In the genomic region with DNA sequence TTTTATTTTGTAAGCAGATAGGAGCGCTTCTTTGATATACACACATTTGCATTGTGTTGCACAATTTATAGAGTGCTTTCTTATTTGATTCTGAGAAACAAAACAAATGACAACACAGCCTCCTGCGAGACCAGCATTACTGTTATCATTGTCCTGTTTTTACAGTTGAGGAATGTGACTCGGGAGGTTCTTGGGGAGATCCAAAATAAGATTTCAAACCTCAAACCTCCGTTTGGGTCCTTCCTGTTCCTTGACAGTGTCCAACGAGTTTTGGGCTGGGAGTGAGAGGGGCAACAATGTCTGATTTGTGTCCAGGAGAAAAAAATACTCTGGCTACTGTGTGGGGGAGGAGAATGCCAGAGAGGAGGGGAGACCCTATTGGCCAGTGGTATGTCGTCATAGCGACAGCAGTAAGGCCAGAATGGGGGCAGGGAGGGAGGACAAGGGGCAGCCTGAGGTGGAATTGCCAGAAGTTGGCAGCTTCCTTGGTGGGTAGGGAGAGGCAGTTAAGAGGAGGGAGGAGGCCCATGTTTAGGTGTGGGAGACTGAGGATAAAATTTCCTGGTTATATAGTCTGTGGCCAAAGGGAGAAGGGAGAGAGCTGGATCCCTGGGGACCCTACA, we compare ENCODE assay signal across 15 cellular contexts. TPM values are rescaled to one million over a fixed set of nuclear protein-coding genes. Genes with fewer than 3 reads are reported as not detected.
"Had no signal": no experiment of that assay in that cellular context is flagged by ENCODE, and none has a peak within 500 bp of the region (broad histone marks: within the 10 kb centered on the region; RNA-seq: fewer than 3 reads in every experiment).

No MANE protein-coding gene starts in this region.

- H3K27ac Mint-ChIP-seq: activated CD4-positive, alpha-beta memory T cell treated with anti-CD3 and anti-CD28 coated beads, Interleukin-2, amount 10 ng/mL, durations not matched to agents 7 days and 5 days; activated naive CD8-positive, alpha-beta T cell treated with anti-CD3 and anti-CD28 coated beads for 36 hours; activated T-cell treated with anti-CD3 and anti-CD28 coated beads, Interleukin-2, amount 50 U/mL, for 72 hours; endodermal cell; memory B cell; stimulated activated naive CD8-positive, alpha-beta T cell treated with anti-CD3 and anti-CD28 coated beads, Interleukin-15, amount 100 ng/mL, for 72 hours; T-helper 2 cell treated with Interferon-gamma antibody and Interleukin-4, amounts not matched to agents 5 μg/mL and 100 μg/mL, for 36 hours had no signal

- H3K36me3 Mint-ChIP-seq: activated naive CD8-positive, alpha-beta T cell treated with anti-CD3 and anti-CD28 coated beads for 36 hours; memory B cell had no signal

- H3K9me3 Mint-ChIP-seq: activated CD4-positive, alpha-beta memory T cell treated with anti-CD3 and anti-CD28 coated beads, Interleukin-2, amount 10 ng/mL, durations not matched to agents 7 days and 5 days; activated naive CD8-positive, alpha-beta T cell treated with anti-CD3 and anti-CD28 coated beads for 36 hours; activated T-cell treated with anti-CD3 and anti-CD28 coated beads, Interleukin-2, amount 50 U/mL, for 72 hours; endodermal cell; memory B cell; stimulated activated naive CD8-positive, alpha-beta T cell treated with anti-CD3 and anti-CD28 coated beads, Interleukin-15, amount 100 ng/mL, for 72 hours; T-helper 2 cell treated with Interferon-gamma antibody and Interleukin-4, amounts not matched to agents 5 μg/mL and 100 μg/mL, for 36 hours had no signal

- DNase-seq: activated CD4-positive, alpha-beta memory T cell treated with anti-CD3 and anti-CD28 coated beads, Interleukin-2, amount 10 ng/mL, durations not matched to agents 7 days and 5 days; activated CD4-positive, alpha-beta T cell treated with anti-CD3 and anti-CD28 coated beads for 1 hour; activated gamma-delta T cell treated with Interleukin-2 at 50 U/mL for 16 hours; activated naive CD8-positive, alpha-beta T cell treated with anti-CD3 and anti-CD28 coated beads for 36 hours; activated T-cell treated with anti-CD3 and anti-CD28 coated beads, Interleukin-2, amount 50 U/mL, for 72 hours; retina; stimulated activated CD4-positive, alpha-beta T cell treated with anti-CD3 and anti-CD28 coated beads, Interleukin-4, amount 100 ng/mL, for 4 hours; stimulated activated naive CD8-positive, alpha-beta T cell treated with anti-CD3 and anti-CD28 coated beads, Interleukin-15, amount 100 ng/mL, for 72 hours; testis had no signal

- H3K4me1 ChIP-seq: parathyroid adenoma, testis had no signal

- H3K4me1 Mint-ChIP-seq: activated CD4-positive, alpha-beta memory T cell treated with anti-CD3 and anti-CD28 coated beads, Interleukin-2, amount 10 ng/mL, durations not matched to agents 7 days and 5 days; activated naive CD8-positive, alpha-beta T cell treated with anti-CD3 and anti-CD28 coated beads for 36 hours; memory B cell; stimulated activated naive CD8-positive, alpha-beta T cell treated with anti-CD3 and anti-CD28 coated beads, Interleukin-15, amount 100 ng/mL, for 72 hours had no signal

- H3K27me3 ChIP-seq: testis had no signal

- H3K4me3 Mint-ChIP-seq: activated CD4-positive, alpha-beta memory T cell treated with anti-CD3 and anti-CD28 coated beads, Interleukin-2, amount 10 ng/mL, durations not matched to agents 7 days and 5 days; activated naive CD8-positive, alpha-beta T cell treated with anti-CD3 and anti-CD28 coated beads for 36 hours; activated T-cell treated with anti-CD3 and anti-CD28 coated beads, Interleukin-2, amount 50 U/mL, for 72 hours; endodermal cell; memory B cell; stimulated activated naive CD8-positive, alpha-beta T cell treated with anti-CD3 and anti-CD28 coated beads, Interleukin-15, amount 100 ng/mL, for 72 hours; T-helper 2 cell treated with Interferon-gamma antibody and Interleukin-4, amounts not matched to agents 5 μg/mL and 100 μg/mL, for 36 hours had no signal

- H3K9me3 ChIP-seq: testis had no signal

- H3K4me3 ChIP-seq: skin epidermis, testis had no signal

RNA-seq across cellular contexts. Expression of a gene that starts 45.5 kb away (rescaled TPM):
- total RNA-seq: activated CD4-positive, alpha-beta memory T cell treated with anti-CD3 and anti-CD28 coated beads, Interleukin-2, amount 10 ng/mL, durations not matched to agents 7 days and 5 days; activated T-cell treated with anti-CD3 and anti-CD28 coated beads, Interleukin-2, amount 50 U/mL, for 72 hours; dermis microvascular lymphatic vessel endothelial cell had no signal
